In genomic region chr17:11948791-11949190, GRCh38 we compare ENCODE assay signal across 12 cellular contexts. TPM values are rescaled to one million over a fixed set of nuclear protein-coding genes. Genes with fewer than 3 reads are reported as not detected.
DNase-seq lines count a peak whose midpoint lies in the region; ATAC-seq and TF ChIP-seq lines count a peak whose summit lies in the region.
"Had no signal": no experiment of that assay in that cellular context is flagged by ENCODE, and none has a peak within 500 bp of the region (broad histone marks: within the 10 kb centered on the region; RNA-seq: fewer than 3 reads in every experiment).

No MANE protein-coding gene starts in this region.

- H3K27ac ChIP-seq in coronary artery (no peak overlapping the region), Peyer's patch (no peak overlapping the region)
- H3K27ac ChIP-seq: neural progenitor cell had no signal

- H3K4me3 ChIP-seq in AG04449 (ENCODE audit: low read depth, low read length) (peak overlapping the region; percentile 18; the same call in 1 of the 2 replicates), coronary artery (peak overlapping the region; percentile 13), Peyer's patch (no peak overlapping the region)
- H3K4me3 ChIP-seq: K562, neural progenitor cell had no signal

- TF ChIP-seq CTCF in AG04449 (IDR thresholded peaks at IDR 0.05; ENCODE audit: insufficient read depth, low read length, missing control alignments) (no peak), coronary artery (IDR thresholded peaks at IDR 0.05) (no peak), Peyer's patch (IDR thresholded peaks at IDR 0.05) (no peak)

- no peaks in the 10 kb centered on the region for H3K4me1 ChIP-seq in Peyer's patch

- POLR2A ChIA-PET in AG04449 (lab: Yijun Ruan, JAX), result no interaction called here

- no peak for ATAC-seq in GM18909 (IDR thresholded peaks at IDR 0.05; ENCODE audit: poor library complexity, unreplicated experiment)
- no peak for ATAC-seq in HG03457 (IDR thresholded peaks at IDR 0.05; ENCODE audit: unreplicated experiment)
- ATAC-seq: K562 had no signal

- H3K27me3 ChIP-seq in Peyer's patch, result no peaks in the 10 kb centered on the region
- H3K27me3 ChIP-seq: neural progenitor cell had no signal

- TF ChIP-seq POLR2A in Peyer's patch (IDR thresholded peaks at IDR 0.05), result no peak

- CTCF ChIA-PET in AG04449 (lab: Yijun Ruan, JAX), result interaction anchor here (1.0 to 1.7 kb wide), 3 partner anchors 12 to 38 kb away, joined by 3 to 4 read pairs (median 3); no protein-coding TSS in a partner anchor

- H3K36me3 ChIP-seq in Peyer's patch, result no peaks in the 10 kb centered on the region

- peaks cover 0 to 4% (median 0%) of the 10 kb centered on the region in 4 donors for H3K9me3 ChIP-seq in Peyer's patch

- peak; percentile 34 for DNase-seq in AG04449 (ENCODE audit: low read depth, low spot score)
- DNase-seq in HT1080 (ENCODE audit: low read depth), result peak; percentile 78
- DNase-seq in coronary artery (ENCODE audit: low spot score), result no peak
- DNase-seq in medulla oblongata (ENCODE audit: extremely low spot score), result peak; percentile 30
- no peak for DNase-seq in NCI-H1105 treated with DMSO at 0.1 percent for 48 hours (lab: John Stamatoyannopoulos, UW)
- DNase-seq in Peyer's patch, result no peak
- DNase-seq: caudate nucleus, NCI-H524 had no signal

RNA-seq across cellular contexts. Expression of gene ZNF18, which starts 48.5 kb away (rescaled TPM):
- total RNA-seq in HT1080 (2014; rRNA removed; shearing (Covaris generic)), result 4.3 and 5.7 TPM in 2 replicates
- polyA plus RNA-seq in HT1080 (2015; cell fraction: cytosol; rRNA removed), result 5.1 and 5.4 TPM in 2 replicates
- 14.7 TPM in 2 replicates for polyA plus RNA-seq in HT1080 (2015; cell fraction: nucleus; rRNA removed)
- 10 to 100 TPM in 1 of 4 donors, 1 to 10 TPM in 3; 6.0 to 18.2 (median 8.8) TPM for total RNA-seq in Peyer's patch

Comparison
In these comparisons a context has a peak if more than half of its experiments do, and no peak if none do; other contexts are left out.
1. DNase-seq: peak in AG04449 (single experiment), HT1080 (single experiment) and medulla oblongata (single experiment); none in coronary artery (single experiment), NCI-H1105 treated with DMSO at 0.1 percent for 48 hours (single experiment) and Peyer's patch (0 of 3).
2. H3K4me3 ChIP-seq: peak in AG04449 (single experiment) and coronary artery (single experiment); none in Peyer's patch (0 of 4).